1 cellular context compared by ENCODE assay signal in genomic region chr17:47650525-47651522, GRCh38.
TF ChIP-seq lines count a peak whose summit lies in the region.

No MANE protein-coding gene starts in this region.

TF ChIP-seq in GM12878, 131 proteins besides CTCF, POLR2A, EP300 and RAD21 (continued from another document):
- no peak for TF ChIP-seq REST (IDR thresholded peaks at IDR 0.05; ENCODE audit: low read depth, low read length)
- no peak for TF ChIP-seq TCF7 (IDR thresholded peaks at IDR 0.05; ENCODE audit: borderline replicate concordance)
- no peak for TF ChIP-seq POLR2AphosphoS5 (IDR thresholded peaks at IDR 0.05; ENCODE audit: low read length)
- 0 out of 2 replicates have a peak, but pooled peaks have one; percentile 27 for TF ChIP-seq TCF3 (IDR thresholded peaks at IDR 0.05; ENCODE audit: borderline replicate concordance, insufficient read depth, low read depth, low read length)
- TF ChIP-seq CBFB (IDR thresholded peaks at IDR 0.05; ENCODE audit: low read depth), result no peak
- TF ChIP-seq SMAD5 (IDR thresholded peaks at IDR 0.05; ENCODE audit: low read depth), result no peak
- no peak for TF ChIP-seq MTA3 (IDR thresholded peaks at IDR 0.05; ENCODE audit: borderline replicate concordance, low read length)
- TF ChIP-seq BACH1 (IDR thresholded peaks at IDR 0.05; ENCODE audit: borderline replicate concordance), result no peak
- TF ChIP-seq MXI1 (IDR thresholded peaks at IDR 0.05; ENCODE audit: low read depth, low read length), result peak; percentile 88
- no peak for TF ChIP-seq MTA2 (IDR thresholded peaks at IDR 0.05; ENCODE audit: low read depth)
- peak; percentile 95 for TF ChIP-seq CHD2 (IDR thresholded peaks at IDR 0.05; ENCODE audit: borderline replicate concordance, low read depth, low read length)
- TF ChIP-seq LARP7 (IDR thresholded peaks at IDR 0.05), result no peak
- TF ChIP-seq GATAD2B (conservative IDR thresholded peaks at IDR 0.05; ENCODE audit: low read depth), result no peak
- TF ChIP-seq JUND (IDR thresholded peaks at IDR 0.05; ENCODE audit: low read depth, low read length), result no peak
- peak; percentile 18; the same call in 1 of the 2 replicates for TF ChIP-seq MLLT1 (IDR thresholded peaks at IDR 0.05)
- no peak for TF ChIP-seq PML (IDR thresholded peaks at IDR 0.05; ENCODE audit: low read length)
- no peak for TF ChIP-seq ETV6 (conservative IDR thresholded peaks at IDR 0.05 in 1 of 2, IDR thresholded peaks at IDR 0.05 in 1 of 2; ENCODE audit: borderline replicate concordance in 1 of 2, low read depth in 1 of 2)
- no peak for TF ChIP-seq SUPT20H (IDR thresholded peaks at IDR 0.05; ENCODE audit: borderline replicate concordance, control insufficient read depth, low read depth, low read length)
